In the genomic region with DNA sequence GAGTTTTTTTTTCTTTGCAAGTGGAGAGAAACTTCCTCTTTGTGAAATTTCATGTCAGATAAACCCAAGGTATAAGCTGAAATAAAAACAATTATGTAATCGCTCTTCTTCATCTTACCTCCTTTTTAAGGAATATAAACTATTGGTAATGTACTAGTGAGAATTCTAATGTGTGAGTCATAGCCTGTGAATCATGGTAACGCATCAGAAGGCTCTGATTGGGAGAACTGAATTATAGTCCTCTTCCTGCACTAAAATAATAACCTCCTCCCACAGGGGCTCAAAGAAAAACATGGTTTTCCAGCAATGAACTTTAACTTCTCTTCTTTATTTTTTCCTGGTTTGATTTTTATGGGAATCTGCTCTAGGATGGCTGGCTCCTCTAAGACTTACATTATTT, we compare ENCODE assay signal across 13 cellular contexts. TPM values are rescaled to one million over a fixed set of nuclear protein-coding genes. Genes with fewer than 3 reads are reported as not detected.
DNase-seq lines count a peak whose midpoint lies in the region; ATAC-seq, FAIRE-seq and TF ChIP-seq lines count a peak whose summit lies in the region.
"Had no signal": no experiment of that assay in that cellular context is flagged by ENCODE, and none has a peak within 500 bp of the region (broad histone marks: within the 10 kb centered on the region; RNA-seq: fewer than 3 reads in every experiment).

No MANE protein-coding gene starts in this region.

- TF ChIP-seq POLR2A in H54 (IDR thresholded peaks at IDR 0.05; ENCODE audit: low read depth, low read length), result no peak
- TF ChIP-seq POLR2A in endothelial cell of umbilical vein (IDR thresholded peaks at IDR 0.05; ENCODE audit: low read depth, low read length), result no peak

- CTCF ChIA-PET in PC-3 (lab: Charles Lee), result no interaction called here
- CTCF ChIA-PET in endothelial cell of umbilical vein (lab: Charles Lee), result interaction anchor here (1.1 to 2.4 kb wide), 3 partner anchors 19 to 178 kb away, joined by 5 to 9 read pairs (median 5); no protein-coding TSS in a partner anchor

- H3K4me1 ChIP-seq in PC-3 (ENCODE audit: insufficient read depth, low read length) (peaks cover 11% of the 10 kb centered on the region), endothelial cell of umbilical vein (ENCODE audit: control insufficient read depth, extremely low read depth, insufficient read depth, low read length) (peaks cover 10% of the 10 kb centered on the region), aorta (ENCODE audit: control insufficient read depth in 1 of 2, insufficient read depth in 2 of 2, low read length in 2 of 2) (no peaks in the 10 kb centered on the region), small intestine (ENCODE audit: control insufficient read depth in 2 of 2, insufficient read depth in 1 of 2, low read depth in 1 of 2, low read length in 1 of 2) (no peaks in the 10 kb centered on the region)

- no peaks in the 10 kb centered on the region for H3F3A ChIP-seq in PC-3 (ENCODE audit: low read length, unreplicated experiment)

- H3K27me3 ChIP-seq in PC-3 (ENCODE audit: low read length) (no peaks in the 10 kb centered on the region), endothelial cell of umbilical vein (ENCODE audit: control insufficient read depth in 2 of 2, insufficient read depth in 2 of 2, low read length in 2 of 2) (no peaks in the 10 kb centered on the region), aorta (ENCODE audit: control insufficient read depth in 1 of 2, insufficient read depth in 2 of 2, low read length in 1 of 2) (no peaks in the 10 kb centered on the region), small intestine (ENCODE audit: control insufficient read depth in 2 of 2, insufficient read depth in 2 of 2, low read length in 2 of 2) (no peaks in the 10 kb centered on the region)

- H4K20me1 ChIP-seq in PC-3 (ENCODE audit: low read length) (no peaks in the 10 kb centered on the region), endothelial cell of umbilical vein (replicated peaks; ENCODE audit: control insufficient read depth, extremely low read depth, insufficient read depth, low read length) (no peaks in the 10 kb centered on the region)

- no peaks in the 10 kb centered on the region for H3K9me1 ChIP-seq in endothelial cell of umbilical vein (replicated peaks; ENCODE audit: control insufficient read depth, extremely low read depth, insufficient read depth, low read length)

- H3K27ac ChIP-seq in PC-3 (ENCODE audit: low read length) (peak overlapping the region; percentile 3; the same call in 1 of the 2 replicates), endothelial cell of umbilical vein (ENCODE audit: insufficient read depth, low read depth, low read length) (peak overlapping the region; percentile 14), aorta (ENCODE audit: low read depth in 1 of 2, low read length in 2 of 2) (no peak overlapping the region), small intestine (ENCODE audit: low read depth in 1 of 2, low read length in 1 of 2) (no peak overlapping the region)
- H3K27ac ChIP-seq: thoracic aorta had no signal

- H3K9me3 ChIP-seq in PC-3 (ENCODE audit: low read length) (peaks cover 4% of the 10 kb centered on the region; the same call in 1 of the 2 replicates), endothelial cell of umbilical vein (replicated peaks; ENCODE audit: control insufficient read depth, insufficient read depth, low read length) (no peaks in the 10 kb centered on the region), aorta (ENCODE audit: control insufficient read depth, low read length) (no peaks in the 10 kb centered on the region), small intestine (ENCODE audit: control insufficient read depth, low read depth) (no peaks in the 10 kb centered on the region)
- H3K9me3 ChIP-seq: thoracic aorta had no signal

- no TSS peak for BruUV-seq in PC-3 (replicated peaks; lab: Mats Ljungman, UMichigan)
- BruUV-seq in endothelial cell of umbilical vein (replicated peaks; lab: Mats Ljungman, UMichigan), result no TSS peak

- H3K9ac ChIP-seq in PC-3 (ENCODE audit: low read length) (no peak overlapping the region), endothelial cell of umbilical vein (replicated peaks; ENCODE audit: extremely low read depth, insufficient read depth, low read length) (no peak overlapping the region)

- DNase-seq in H54 (ENCODE audit: insufficient read length, low spot score) (peak; percentile 49), PC-3 (peak; percentile 95), endothelial cell of umbilical vein (ENCODE audit: low read depth, low spot score) (peak; percentile 87), putamen (ENCODE audit: low spot score) (peak; percentile 64), mucosa of gallbladder (ENCODE audit: low spot score) (no peak), NCI-H82 treated with DMSO at 0.1 percent for 48 hours (lab: John Stamatoyannopoulos, UW; ENCODE audit: unreplicated experiment) (no peak), aorta (no peak), small intestine (no peak)
- DNase-seq: activated naive CD8-positive, alpha-beta T cell treated with anti-CD3 and anti-CD28 coated beads, Interleukin-2, amount 50 U/mL, for 24 hours; naive thymus-derived CD4-positive, alpha-beta T cell; NK-92 treated with Interleukin-12 subunit alpha and Interleukin-12 subunit beta, amount 100 ng/mL, for 24 hours; stimulated activated CD4-positive, alpha-beta T cell treated with anti-CD3 and anti-CD28 coated beads, Interleukin-1b, Interleukin-23, amount 100 ng/mL, for 48 hours had no signal

- no peaks in the 10 kb centered on the region for H3K79me2 ChIP-seq in PC-3 (ENCODE audit: low read length)
- no peaks in the 10 kb centered on the region for H3K79me2 ChIP-seq in endothelial cell of umbilical vein (ENCODE audit: control insufficient read depth, insufficient read depth, low read length)

- no peaks in the 10 kb centered on the region for H3K36me3 ChIP-seq in PC-3 (ENCODE audit: low read depth, low read length)
- H3K36me3 ChIP-seq in endothelial cell of umbilical vein (ENCODE audit: control insufficient read depth in 2 of 2, extremely low read depth in 1 of 2, insufficient read depth in 2 of 2, low read length in 2 of 2), result no peaks in the 10 kb centered on the region
- H3K36me3 ChIP-seq in aorta (ENCODE audit: control insufficient read depth in 1 of 2, insufficient read depth in 2 of 2, low read length in 1 of 2), result no peaks in the 10 kb centered on the region
- no peaks in the 10 kb centered on the region for H3K36me3 ChIP-seq in small intestine (ENCODE audit: control insufficient read depth in 2 of 2, insufficient read depth in 2 of 2, low read length in 2 of 2)
- H3K36me3 ChIP-seq: thoracic aorta had no signal

- POLR2A ChIA-PET in PC-3 (lab: Charles Lee; ENCODE audit: unreplicated experiment) (no interaction called here), endothelial cell of umbilical vein (lab: Charles Lee) (no interaction called here)

- dilution Hi-C loops in endothelial cell of umbilical vein (cut with MboI; ENCODE audit: extremely low pct_ligation_motif_present, low sequenced_read_pairs), result no loop called here

- H3K9me2 ChIP-seq in PC-3 (replicated peaks; ENCODE audit: low read length), result no peaks in the 10 kb centered on the region

- intact Hi-C loops in PC-3 (cut with micrococcal nuclease) (loop anchor here (1.0 kb wide), 1 partner anchor 126 kb away; no protein-coding TSS in a partner anchor), endothelial cell of umbilical vein (cut with micrococcal nuclease) (loop anchor here (1.0 kb wide), 1 partner anchor 48 kb away; no protein-coding TSS in a partner anchor), aorta (cut with DNase I) (no loop called here)

- WGBS in aorta, 2 donors, result 18 to 24% methylated on average over 2 of the region's 2 CpGs
- WGBS in small intestine, 3 donors, result 52 to 63% (median 56%) methylated on average over 2 of the region's 2 CpGs

- H2AFZ ChIP-seq in PC-3 (ENCODE audit: low read length) (0 out of 2 replicates have a peak overlapping the region, but pooled peaks have one; percentile 1), endothelial cell of umbilical vein (ENCODE audit: low read depth, low read length) (peak overlapping the region; percentile 59)

- TF ChIP-seq CTCF in PC-3 (conservative IDR thresholded peaks at IDR 0.05; ENCODE audit: low read depth, low read length), result no peak
- no peak for TF ChIP-seq CTCF in endothelial cell of umbilical vein (IDR thresholded peaks at IDR 0.05; ENCODE audit: extremely low read depth in 1 of 2, insufficient read depth in 1 of 2, low read depth in 1 of 2, low read length in 2 of 2)

- no peak for FAIRE-seq in H54 (lab: Jason Lieb, UNC)
- peak; percentile 87 for FAIRE-seq in endothelial cell of umbilical vein (lab: Jason Lieb, UNC)
- FAIRE-seq in small intestine (lab: Jason Lieb, UNC), result no peak

- ATAC-seq in PC-3, result peak; percentile 100
- no peak for ATAC-seq in aorta (ENCODE audit: low FRiP score)
- ATAC-seq: naive thymus-derived CD4-positive, alpha-beta T cell had no signal

- no peak overlapping the region for H3K4me3 ChIP-seq in PC-3 (ENCODE audit: low read length)
- H3K4me3 ChIP-seq in endothelial cell of umbilical vein (replicated peaks in 1 of 3; ENCODE audit: insufficient read depth in 1 of 3, low read depth in 1 of 3, low read length in 3 of 3), result no peak overlapping the region
- H3K4me3 ChIP-seq in aorta (ENCODE audit: low read length in 2 of 2), result no peak overlapping the region
- H3K4me3 ChIP-seq in small intestine (ENCODE audit: low read depth in 1 of 2, low read length in 2 of 2), result no peak overlapping the region
- H3K4me3 ChIP-seq: thoracic aorta had no signal

- H3K4me2 ChIP-seq in PC-3 (ENCODE audit: low read length) (peak overlapping the region; percentile 4; the same call in 1 of the 2 replicates), endothelial cell of umbilical vein (ENCODE audit: insufficient read depth, low read length) (peak overlapping the region; percentile 57)

TF ChIP-seq in endothelial cell of umbilical vein, 7 proteins besides CTCF, POLR2A, EP300 and RAD21 (continues in another document):
- TF ChIP-seq GATA2 (IDR thresholded peaks at IDR 0.05; ENCODE audit: insufficient read depth, insufficient read length, low read depth, low read length), result peak; percentile 25
- TF ChIP-seq FOS (IDR thresholded peaks at IDR 0.05; ENCODE audit: borderline replicate concordance, insufficient read depth, low read length), result peak; percentile 94
- TF ChIP-seq MYC (IDR thresholded peaks at IDR 0.05; ENCODE audit: low read depth, low read length), result no peak
- no peak for TF ChIP-seq EZH2 (IDR thresholded peaks at IDR 0.05; ENCODE audit: borderline replicate concordance, low read depth, low read length, severe bottlenecking)

RNA-seq across cellular contexts. Expression of a gene that starts 57.1 kb away (rescaled TPM):
- total RNA-seq in PC-3 (2014; rRNA removed) (50.0 and 55.8 TPM in 2 replicates), endothelial cell of umbilical vein (30.2 and 37.0 TPM in 2 replicates), mucosa of gallbladder (27.5 TPM), aorta (10 to 100 TPM; 22.8 to 29.7 TPM)
- polyA plus RNA-seq in endothelial cell of umbilical vein (9.1 and 17.1 TPM in 2 replicates), aorta (100 to 1,000 TPM in 1 of 2 donors, 10 to 100 TPM in 1; 73.7 to 110 TPM), small intestine (10 to 100 TPM; 37.1 to 66.9 (median 47.8) TPM)
- polyA plus RNA-seq in endothelial cell of umbilical vein (2011; cell fraction: cytosol; rRNA removed), result 18.6 and 19.5 TPM in 2 replicates
- polyA plus RNA-seq in endothelial cell of umbilical vein (2011; cell fraction: nucleus; rRNA removed), result 14.0 and 18.6 TPM in 2 replicates
- polyA plus RNA-seq in endothelial cell of umbilical vein (2012), result 21.4 and 57.5 TPM in 2 replicates
- polyA minus RNA-seq in endothelial cell of umbilical vein, result 4.4 and 5.0 TPM in 2 replicates
- 8.1 TPM for polyA minus RNA-seq in endothelial cell of umbilical vein (2011; cell fraction: cytosol; rRNA and poly(A)+ RNA removed)
- 14.3 and 18.8 TPM in 2 replicates for polyA minus RNA-seq in endothelial cell of umbilical vein (2011; cell fraction: nucleus; rRNA and poly(A)+ RNA removed)

Comparison
In these comparisons a context has a peak if more than half of its experiments do, and no peak if none do; other contexts are left out.
1. DNase-seq: peak in H54 (single experiment), PC-3 (single experiment), endothelial cell of umbilical vein (single experiment) and putamen (single experiment); none in mucosa of gallbladder (single experiment), NCI-H82 treated with DMSO at 0.1 percent for 48 hours (single experiment), aorta (0 of 2) and small intestine (single experiment).
2. H3K27ac ChIP-seq: peak in PC-3 (single experiment) and endothelial cell of umbilical vein (single experiment); none in aorta (0 of 2) and small intestine (0 of 2).
3. intact Hi-C loops: an anchor here in PC-3 (1.0 kb wide) and endothelial cell of umbilical vein (1.0 kb wide); none called in aorta.